In the genomic region with DNA sequence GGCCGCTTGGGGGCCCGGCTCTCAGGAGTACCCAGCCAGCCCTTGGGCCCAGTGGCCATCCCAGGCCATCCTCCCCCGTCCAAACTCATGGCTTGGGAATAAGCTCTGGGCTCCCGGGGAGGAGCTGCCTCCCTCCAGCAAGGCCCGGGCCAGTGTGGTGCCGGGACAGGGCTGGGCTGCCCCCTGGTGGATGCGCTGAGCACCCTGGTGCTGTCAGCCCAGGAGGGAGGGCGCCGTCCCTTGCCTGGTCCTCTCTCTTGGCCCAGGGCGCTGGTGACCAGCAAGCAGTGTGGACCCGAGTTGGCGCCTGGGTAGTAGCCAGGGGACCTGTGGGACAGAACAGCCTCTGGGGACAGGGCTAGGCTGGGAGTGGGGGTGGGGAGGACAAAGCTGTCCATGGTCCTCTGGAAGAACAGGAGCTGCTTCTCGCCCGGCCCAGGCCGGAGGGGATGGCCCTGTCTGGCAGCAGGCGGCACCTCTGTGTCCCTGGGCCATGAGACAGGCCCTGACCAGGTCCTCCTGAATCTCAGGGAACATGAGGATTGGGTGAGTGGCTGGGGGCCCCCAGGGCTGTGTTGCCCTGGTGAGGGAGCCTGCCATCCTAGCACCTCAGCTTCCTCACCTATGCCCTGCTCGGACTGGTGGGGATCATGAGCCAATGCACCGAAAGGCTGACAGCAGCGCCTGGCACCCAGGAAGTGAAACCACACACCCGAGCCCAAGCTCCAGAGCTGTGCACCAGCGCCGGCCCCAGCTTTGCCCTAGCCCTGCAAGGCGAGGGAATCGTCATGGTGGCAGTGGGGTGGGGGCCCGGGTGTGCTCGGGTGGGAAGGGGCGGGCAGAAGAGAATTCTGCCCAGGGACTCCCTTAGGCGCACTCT, we compare ENCODE assay signal across 8 cellular contexts. TPM values are rescaled to one million over a fixed set of nuclear protein-coding genes. Genes with fewer than 3 reads are reported as not detected.
A peak's percentile ranks its signal among the peaks of the same experiment; 100 is the strongest.
DNase-seq lines count a peak whose midpoint lies in the region; ATAC-seq and TF ChIP-seq lines count a peak whose summit lies in the region.

No MANE protein-coding gene starts in this region.

- H3K27me3 Mint-ChIP-seq in osteocyte (ENCODE audit: unreplicated experiment): no peaks in the 10 kb centered on the region

- intact Hi-C loops in HCT116 (cut with micrococcal nuclease) (loop anchor here (1.0 kb wide), 2 partner anchors 166 to 187 kb away; no protein-coding TSS in a partner anchor), thyroid gland (cut with DNase I) (loop anchor here (2.0 to 10.0 kb wide), 2 partner anchors 67 to 187 kb away; a partner anchor contains a TSS)

- no peaks in the 10 kb centered on the region for H4K20me1 ChIP-seq in HCT116 (ENCODE audit: insufficient read depth)

- BruUV-seq in HCT116 (replicated peaks; lab: Mats Ljungman, UMichigan): no TSS peak

- peak; percentile 98 for TF ChIP-seq RAD21 in HCT116 (IDR thresholded peaks at IDR 0.05; ENCODE audit: low read depth)

- peak; percentile 93 for ATAC-seq in HCT116
- ATAC-seq in foreskin keratinocyte: peak; percentile 84
- no peak for ATAC-seq in GM18858 (IDR thresholded peaks at IDR 0.05; ENCODE audit: unreplicated experiment)

- H3K27ac ChIP-seq in HCT116 (ENCODE audit: low read depth, low read length): peak overlapping the region; percentile 8; the same call in 1 of the 2 replicates
- peak overlapping the region; percentile 42 for H3K27ac ChIP-seq in RWPE1
- H3K27ac ChIP-seq in foreskin keratinocyte: no peak overlapping the region
- H3K27ac ChIP-seq in thyroid gland: no peak overlapping the region

- H3K4me3 Mint-ChIP-seq in osteocyte (ENCODE audit: unreplicated experiment): no peak overlapping the region

- TF ChIP-seq POLR2A in HCT116 (IDR thresholded peaks at IDR 0.05; ENCODE audit: borderline replicate concordance, extremely low read depth, insufficient read depth, insufficient read length) (no peak), thyroid gland (IDR thresholded peaks at IDR 0.05) (no peak)

- H3K9me2 ChIP-seq in HCT116 (ENCODE audit: insufficient read depth): no peaks in the 10 kb centered on the region

- RAD21 ChIA-PET in HCT116 (lab: Charles Lee; ENCODE audit: low non-redundant PET in 1 of 2, low total read pairs in 2 of 2, uncharacterized antibody in 2 of 2, unreplicated experiment in 2 of 2): interaction anchor here (0.6 to 2.0 kb wide), 9 partner anchors 9 to 187 kb away, joined by 3 to 33 read pairs (median 4); a partner anchor contains a TSS

- no peak overlapping the region for H3K9ac ChIP-seq in HCT116 (ENCODE audit: low read length)

- peak; percentile 88 to 97 (median 91) for TF ChIP-seq CTCF in HCT116 (IDR thresholded peaks at IDR 0.05 in 2 of 3, conservative IDR thresholded peaks at IDR 0.05 in 1 of 3; ENCODE audit: borderline replicate concordance in 1 of 3, insufficient read depth in 1 of 3, low read depth in 2 of 3, low read length in 2 of 3)
- peak; percentile 90 for TF ChIP-seq CTCF in RWPE1 (conservative IDR thresholded peaks at IDR 0.05; ENCODE audit: low read depth)
- peak; percentile 96 for TF ChIP-seq CTCF in foreskin keratinocyte (conservative IDR thresholded peaks at IDR 0.05)
- peak; percentile 95 for TF ChIP-seq CTCF in osteocyte (IDR thresholded peaks at IDR 0.05)
- peak; percentile 53 to 97 (median 91) for TF ChIP-seq CTCF in thyroid gland (IDR thresholded peaks at IDR 0.05)

- H3K4me1 ChIP-seq in HCT116 (ENCODE audit: control insufficient read depth in 1 of 2, insufficient read depth in 2 of 2, low read length in 2 of 2): 0 out of 4 replicates have a peak, but pooled peaks cover 0 to 6% of the 10 kb centered on the region in 2 experiments
- no peaks in the 10 kb centered on the region for H3K4me1 ChIP-seq in foreskin keratinocyte
- H3K4me1 ChIP-seq in thyroid gland: no peaks in the 10 kb centered on the region

- POLR2A ChIA-PET in HCT116 (lab: Charles Lee) (interaction anchor here (0.8 to 1.7 kb wide), 4 partner anchors 10 to 187 kb away, joined by 5 to 16 read pairs (median 8); a partner anchor contains a TSS), RWPE1 (lab: Yijun Ruan, JAX; ENCODE audit: low non-redundant PET) (interaction anchor here (1.6 kb wide), 1 partner anchor 187 kb away, joined by 10 read pairs; a partner anchor contains a TSS)

- no peaks in the 10 kb centered on the region for H3K27me3 ChIP-seq in HCT116 (ENCODE audit: insufficient read depth, low read length)
- H3K27me3 ChIP-seq in foreskin keratinocyte: no peaks in the 10 kb centered on the region
- no peaks in the 10 kb centered on the region for H3K27me3 ChIP-seq in thyroid gland

- CTCF ChIA-PET in HCT116 (lab: Charles Lee) (interaction anchor here (0.5 to 7.7 kb wide), 15 partner anchors 9 to 417 kb away, joined by 3 to 271 read pairs (median 3); a partner anchor contains a TSS), RWPE1 (lab: Yijun Ruan, JAX) (interaction anchor here (0.6 to 3.5 kb wide), 22 partner anchors 8 to 1002 kb away, joined by 3 to 86 read pairs (median 3); a partner anchor contains a TSS)

- H3K79me2 ChIP-seq in HCT116 (ENCODE audit: insufficient read depth, low read length): no peaks in the 10 kb centered on the region

- H3K4me2 ChIP-seq in HCT116 (ENCODE audit: low read length): no peak overlapping the region; the same call in 1 of the 2 replicates

- no peaks in the 10 kb centered on the region for H3K9me3 Mint-ChIP-seq in osteocyte (ENCODE audit: unreplicated experiment)

- H3K27ac Mint-ChIP-seq in osteocyte (ENCODE audit: unreplicated experiment): no peak overlapping the region

- H2AFZ ChIP-seq in HCT116 (ENCODE audit: low read depth, low read length, poor library complexity, severe bottlenecking): no peak overlapping the region

- DNase-seq in COLO829 (ENCODE audit: low spot score): peak; percentile 74
- peak; percentile 28 for DNase-seq in HCT116 (ENCODE audit: low read depth, low spot score)
- DNase-seq in RWPE1 (ENCODE audit: low spot score): peak; percentile 82
- peak; percentile 64 for DNase-seq in activated T-helper 9 cell treated with anti-CD3 and anti-CD28 coated beads, Interleukin-2, amount 50 U/mL, for 16 hours (ENCODE audit: low read depth)
- DNase-seq in foreskin keratinocyte: peak in 1 of 2 donors; percentile 45
- peak; percentile 94 for DNase-seq in osteocyte (ENCODE audit: extremely low spot score, unreplicated experiment)
- peak; percentile 79 to 81 for DNase-seq in thyroid gland

- 79 to 81% methylated on average over 5 to 9 of the region's 28 CpGs for WGBS in thyroid gland, 2 donors

- no peaks in the 10 kb centered on the region for H3K36me3 Mint-ChIP-seq in osteocyte (ENCODE audit: unreplicated experiment)

- no peaks in the 10 kb centered on the region for H3K36me3 ChIP-seq in HCT116 (ENCODE audit: control insufficient read depth in 1 of 2, insufficient read depth in 2 of 2, low read length in 2 of 2)
- no peaks in the 10 kb centered on the region for H3K36me3 ChIP-seq in thyroid gland

- no peak overlapping the region for H3K4me3 ChIP-seq in HCT116 (replicated peaks in 1 of 2; ENCODE audit: low read depth in 1 of 2, low read length in 2 of 2)
- H3K4me3 ChIP-seq in thyroid gland (replicated peaks in 1 of 3): no peak overlapping the region

- H3K9me3 ChIP-seq in HCT116 (ENCODE audit: control insufficient read depth in 1 of 2, insufficient read depth in 1 of 2, low read depth in 1 of 2, low read length in 2 of 2): no peaks in the 10 kb centered on the region
- H3K9me3 ChIP-seq in thyroid gland: no peaks in the 10 kb centered on the region

- no peaks in the 10 kb centered on the region for H3K4me1 Mint-ChIP-seq in osteocyte (ENCODE audit: unreplicated experiment)

TF ChIP-seq in HCT116, 20 proteins besides CTCF, POLR2A, EP300 and RAD21:
- TF ChIP-seq, protein P1, sequence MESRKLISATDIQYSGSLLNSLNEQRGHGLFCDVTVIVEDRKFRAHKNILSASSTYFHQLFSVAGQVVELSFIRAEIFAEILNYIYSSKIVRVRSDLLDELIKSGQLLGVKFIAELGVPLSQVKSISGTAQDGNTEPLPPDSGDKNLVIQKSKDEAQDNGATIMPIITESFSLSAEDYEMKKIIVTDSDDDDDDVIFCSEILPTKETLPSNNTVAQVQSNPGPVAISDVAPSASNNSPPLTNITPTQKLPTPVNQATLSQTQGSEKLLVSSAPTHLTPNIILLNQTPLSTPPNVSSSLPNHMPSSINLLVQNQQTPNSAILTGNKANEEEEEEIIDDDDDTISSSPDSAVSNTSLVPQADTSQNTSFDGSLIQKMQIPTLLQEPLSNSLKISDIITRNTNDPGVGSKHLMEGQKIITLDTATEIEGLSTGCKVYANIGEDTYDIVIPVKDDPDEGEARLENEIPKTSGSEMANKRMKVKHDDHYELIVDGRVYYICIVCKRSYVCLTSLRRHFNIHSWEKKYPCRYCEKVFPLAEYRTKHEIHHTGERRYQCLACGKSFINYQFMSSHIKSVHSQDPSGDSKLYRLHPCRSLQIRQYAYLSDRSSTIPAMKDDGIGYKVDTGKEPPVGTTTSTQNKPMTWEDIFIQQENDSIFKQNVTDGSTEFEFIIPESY (IDR thresholded peaks at IDR 0.05; ENCODE audit: extremely low read depth, insufficient replicate concordance, low read length): no peak
- peak; percentile 37 for TF ChIP-seq POLR2AphosphoS5 (IDR thresholded peaks at IDR 0.05; ENCODE audit: low read depth, low read length)

RNA-seq across cellular contexts. Expression of a gene that starts 9.4 kb away (rescaled TPM):
- 21.4 TPM for total RNA-seq in HCT116 (2021; ENCODE audit: unreplicated experiment)
- 9.1 and 10.2 TPM in 2 replicates for polyA plus RNA-seq in HCT116 (2012)
- 5.3 and 5.9 TPM in 2 replicates for total RNA-seq in foreskin keratinocyte
- polyA plus RNA-seq in foreskin keratinocyte: 2.1 and 2.2 TPM in 2 replicates
- 10.9 and 12.7 TPM in 2 replicates for total RNA-seq in osteocyte
- 10 to 100 TPM; 23.3 to 45.3 (median 33.8) TPM for total RNA-seq in thyroid gland

RNA-seq across cellular contexts. Expression of a gene that starts 9.7 kb away (rescaled TPM):
- total RNA-seq in HCT116 (2021; ENCODE audit: unreplicated experiment) (155 TPM), foreskin keratinocyte (140 and 161 TPM in 2 replicates), osteocyte (144 and 147 TPM in 2 replicates), thyroid gland (100 to 1,000 TPM in 1 of 4 donors, 10 to 100 TPM in 3; 73.5 to 101 (median 83.7) TPM)
- 137 and 147 TPM in 2 replicates for polyA plus RNA-seq in HCT116 (2012)
- 205 and 223 TPM in 2 replicates for polyA plus RNA-seq in foreskin keratinocyte

RNA-seq across cellular contexts. Expression of a gene that starts 30.4 kb away (rescaled TPM):
- total RNA-seq in HCT116 (2021; ENCODE audit: unreplicated experiment) (27.9 TPM), foreskin keratinocyte (28.5 and 31.1 TPM in 2 replicates), osteocyte (23.1 and 25.6 TPM in 2 replicates), thyroid gland (10 to 100 TPM; 25.0 to 35.2 (median 33.5) TPM)
- polyA plus RNA-seq in HCT116 (2012): 20.3 and 23.2 TPM in 2 replicates
- 27.1 and 27.7 TPM in 2 replicates for polyA plus RNA-seq in foreskin keratinocyte

Comparison
In these comparisons a context has a peak if more than half of its experiments do, and no peak if none do; other contexts are left out.
1. H3K27ac ChIP-seq: peak in HCT116 (single experiment) and RWPE1 (single experiment); none in foreskin keratinocyte (single experiment) and thyroid gland (0 of 3).
2. Peak in every context shown above with its lines, with median percentiles within 50 percentile points of each other: CTCF ChIP-seq.